33 cellular contexts compared by ENCODE assay signal in genomic region chr21:34354836-34355235, GRCh38. TPM values are rescaled to one million over a fixed set of nuclear protein-coding genes. Genes with fewer than 3 reads are reported as not detected.
"Had no signal": no experiment of that assay in that cellular context is flagged by ENCODE, and none has a peak within 500 bp of the region (broad histone marks: within the 10 kb centered on the region; RNA-seq: fewer than 3 reads in every experiment).

No MANE protein-coding gene starts in this region.

- H3K4me3 ChIP-seq: ascending aorta, K562, Peyer's patch had no signal

- DNase-seq: activated B cell treated with CpG ODN at 0.5 μM for 24 hours; activated CD4-positive, alpha-beta memory T cell treated with anti-CD3 and anti-CD28 coated beads for 36 hours; activated CD4-positive, alpha-beta T cell treated with anti-CD3 and anti-CD28 coated beads for 4 hours; activated CD4-positive, alpha-beta T cell treated with anti-CD3 and anti-CD28 coated beads, Interleukin-2, amount 50 U/mL, for 1 hour; activated CD4-positive, CD25-positive, alpha-beta regulatory T cell treated with anti-CD3 and anti-CD28 coated beads, Interleukin-2, amount 50 U/mL, for 72 hours; activated CD8-positive, alpha-beta memory T cell treated with anti-CD3 and anti-CD28 coated beads, Interleukin-2, amount 50 U/mL, for 4 hours; activated gamma-delta T cell; activated naive CD4-positive, alpha-beta T cell treated with Interleukin-2 at 50 U/mL for 16 hours; activated naive CD8-positive, alpha-beta T cell treated with anti-CD3 and anti-CD28 coated beads, Interleukin-2, amount 10 ng/mL, durations not matched to agents 7 days and 5 days; activated T-cell treated with anti-CD3 and anti-CD28 coated beads for 4 hours; activated T-cell treated with anti-CD3 and anti-CD28 coated beads, Interleukin-2, amount 50 U/mL, for 48 hours; amygdala; NCI-H1092 treated with DMSO at 0.1 percent for 48 hours; NCI-H1417; NCI-H146; NCI-H187; NCI-H2029 treated with DMSO at 0.1 percent for 48 hours; NCI-H2107; NCI-H2171; NCI-H510A; NCI-H526; NCI-H748 treated with DMSO at 0.1 percent for 48 hours; NK-92 treated with Interleukin-12 subunit alpha and Interleukin-12 subunit beta, amount 100 ng/mL, for 24 hours; PC-3; RPMI8226; SW 1271; T-helper 1 cell; T-helper 2 cell; T-helper 9 cell had no signal

- H3K9me3 ChIP-seq: ascending aorta, Peyer's patch had no signal

- H3K36me3 ChIP-seq: ascending aorta, Peyer's patch had no signal

- ATAC-seq: K562, PC-3 had no signal

- H3K4me1 ChIP-seq: Peyer's patch had no signal

- FAIRE-seq: K562 had no signal

- H3K27ac ChIP-seq: ascending aorta, Peyer's patch, VCaP had no signal

- H3K27me3 ChIP-seq: ascending aorta, Peyer's patch had no signal

RNA-seq across cellular contexts. Expression of gene KCNE2, which starts 9.0 kb away (rescaled TPM):
- total RNA-seq: activated B cell treated with CpG ODN at 0.5 μM for 24 hours; activated CD4-positive, alpha-beta memory T cell treated with anti-CD3 and anti-CD28 coated beads for 36 hours; activated naive CD8-positive, alpha-beta T cell treated with anti-CD3 and anti-CD28 coated beads, Interleukin-2, amount 10 ng/mL, durations not matched to agents 7 days and 5 days; ascending aorta; K562; PC-3; Peyer's patch had no signal
- polyA plus RNA-seq: K562 had no signal

RNA-seq across cellular contexts. Expression of gene SMIM11, which starts 20.5 kb away (rescaled TPM):
- total RNA-seq: ascending aorta had no signal
